ENCODE assay signal across 9 cellular contexts in genomic region chr2:26086155-26086634, GRCh38. TPM values are rescaled to one million over a fixed set of nuclear protein-coding genes. Genes with fewer than 3 reads are reported as not detected.
DNase-seq lines count a peak whose midpoint lies in the region; ATAC-seq, FAIRE-seq and TF ChIP-seq lines count a peak whose summit lies in the region.
"Had no signal": no experiment of that assay in that cellular context is flagged by ENCODE, and none has a peak within 500 bp of the region (broad histone marks: within the 10 kb centered on the region; RNA-seq: fewer than 3 reads in every experiment).

No MANE protein-coding gene starts in this region.

- peak overlapping the region; percentile 66 for H3K27ac ChIP-seq in astrocyte (ENCODE audit: low read depth, low read length)

- no peak for DNase-seq in activated CD4-positive, CD25-positive, alpha-beta regulatory T cell treated with anti-CD3 and anti-CD28 coated beads, Interleukin-2, amount 50 U/mL, for 72 hours
- DNase-seq in HT1080 (ENCODE audit: low read depth), result peak; percentile 94
- peak; percentile 96 for DNase-seq in astrocyte (ENCODE audit: low read depth)
- DNase-seq in skeletal muscle cell (ENCODE audit: low read depth), result peak; percentile 24
- DNase-seq in amygdala (lab: John Stamatoyannopoulos, UW), result no peak
- DNase-seq in H7, result no peak

- H3K4me3 Mint-ChIP-seq in astrocyte (ENCODE audit: unreplicated experiment), result no peak overlapping the region

- peak; percentile 68 for FAIRE-seq in astrocyte (lab: Jason Lieb, UNC)
- FAIRE-seq: A204.1 had no signal

- peak overlapping the region; percentile 6 for H3K9ac ChIP-seq in astrocyte (ENCODE audit: low read length)

- H3K4me3 ChIP-seq in astrocyte (ENCODE audit: insufficient read depth, low read depth, low read length), result no peak overlapping the region
- H3K4me3 ChIP-seq in skeletal muscle cell (ENCODE audit: low read depth, low read length), result no peak overlapping the region
- no peak overlapping the region for H3K4me3 ChIP-seq in H7 (ENCODE audit: insufficient read depth, low read depth, low read length)

- H2AFZ ChIP-seq in astrocyte (ENCODE audit: low read depth, low read length), result no peak overlapping the region

- peaks cover 13% of the 10 kb centered on the region for H3K4me1 Mint-ChIP-seq in astrocyte (ENCODE audit: low read depth, unreplicated experiment)

- H3K79me2 ChIP-seq in astrocyte (ENCODE audit: insufficient read depth, low read length), result peaks cover 91% of the 10 kb centered on the region

- H3K36me3 ChIP-seq in astrocyte (ENCODE audit: insufficient read depth, low read length) (no peaks in the 10 kb centered on the region), H7 (replicated peaks; ENCODE audit: control insufficient read depth, insufficient read depth, low read length) (no peaks in the 10 kb centered on the region)

- ATAC-seq in activated CD4-positive, CD25-positive, alpha-beta regulatory T cell treated with anti-CD3 and anti-CD28 coated beads, Interleukin-2, amount 50 U/mL, for 24 hours, result peak; percentile 80 to 84
- no peak for ATAC-seq in HG02571 (IDR thresholded peaks at IDR 0.05; ENCODE audit: unreplicated experiment)

- H3K9me3 ChIP-seq in astrocyte (ENCODE audit: insufficient read depth, low read depth, low read length), result no peaks in the 10 kb centered on the region

- peak overlapping the region; percentile 58 for H3K4me2 ChIP-seq in astrocyte (ENCODE audit: low read length)

- H3K27me3 Mint-ChIP-seq in astrocyte (ENCODE audit: low read depth, unreplicated experiment), result no peaks in the 10 kb centered on the region

- no peak for TF ChIP-seq CTCF in astrocyte (IDR thresholded peaks at IDR 0.05; ENCODE audit: insufficient read depth, low read depth, low read length)

- H3K4me1 ChIP-seq in astrocyte (ENCODE audit: insufficient read depth, low read length), result peaks cover 7% of the 10 kb centered on the region

- peaks cover 9% of the 10 kb centered on the region for H3K36me3 Mint-ChIP-seq in astrocyte (ENCODE audit: low read depth, unreplicated experiment)

- no peaks in the 10 kb centered on the region for H3K27me3 ChIP-seq in astrocyte (ENCODE audit: insufficient read depth, low read length)
- H3K27me3 ChIP-seq in H7 (ENCODE audit: control insufficient read depth, insufficient read depth, low read length), result no peaks in the 10 kb centered on the region

- peaks cover 81% of the 10 kb centered on the region for H4K20me1 ChIP-seq in astrocyte (ENCODE audit: insufficient read depth, low read length)

- H3K9me3 Mint-ChIP-seq in astrocyte (ENCODE audit: unreplicated experiment), result peaks cover 3% of the 10 kb centered on the region

- H3K27ac Mint-ChIP-seq in astrocyte (ENCODE audit: unreplicated experiment), result no peak overlapping the region

RNA-seq across cellular contexts. Expression of gene RAB10, which starts 52.3 kb away (rescaled TPM):
- total RNA-seq in HT1080 (2014; rRNA removed; shearing (Covaris generic)), result 100.0 and 126 TPM in 2 replicates
- polyA plus RNA-seq in HT1080 (2015; cell fraction: cytosol; rRNA removed), result 98.3 and 120 TPM in 2 replicates
- 72.2 and 74.1 TPM in 2 replicates for polyA plus RNA-seq in HT1080 (2015; cell fraction: nucleus; rRNA removed)
- total RNA-seq in astrocyte, result 174 and 192 TPM in 2 replicates
- 92.6 and 101 TPM in 2 replicates for total RNA-seq in H7 (2014; rRNA removed; shearing (Covaris generic))

Comparison
In these comparisons a context has a peak if more than half of its experiments do, and no peak if none do; other contexts are left out.
1. DNase-seq: peak in HT1080 (single experiment), astrocyte (single experiment) and skeletal muscle cell (single experiment); none in activated CD4-positive, CD25-positive, alpha-beta regulatory T cell treated with anti-CD3 and anti-CD28 coated beads, Interleukin-2, amount 50 U/mL, for 72 hours (single experiment), amygdala (0 of 56) and H7 (single experiment).